25 cellular contexts compared by ENCODE assay signal in the genomic region with DNA sequence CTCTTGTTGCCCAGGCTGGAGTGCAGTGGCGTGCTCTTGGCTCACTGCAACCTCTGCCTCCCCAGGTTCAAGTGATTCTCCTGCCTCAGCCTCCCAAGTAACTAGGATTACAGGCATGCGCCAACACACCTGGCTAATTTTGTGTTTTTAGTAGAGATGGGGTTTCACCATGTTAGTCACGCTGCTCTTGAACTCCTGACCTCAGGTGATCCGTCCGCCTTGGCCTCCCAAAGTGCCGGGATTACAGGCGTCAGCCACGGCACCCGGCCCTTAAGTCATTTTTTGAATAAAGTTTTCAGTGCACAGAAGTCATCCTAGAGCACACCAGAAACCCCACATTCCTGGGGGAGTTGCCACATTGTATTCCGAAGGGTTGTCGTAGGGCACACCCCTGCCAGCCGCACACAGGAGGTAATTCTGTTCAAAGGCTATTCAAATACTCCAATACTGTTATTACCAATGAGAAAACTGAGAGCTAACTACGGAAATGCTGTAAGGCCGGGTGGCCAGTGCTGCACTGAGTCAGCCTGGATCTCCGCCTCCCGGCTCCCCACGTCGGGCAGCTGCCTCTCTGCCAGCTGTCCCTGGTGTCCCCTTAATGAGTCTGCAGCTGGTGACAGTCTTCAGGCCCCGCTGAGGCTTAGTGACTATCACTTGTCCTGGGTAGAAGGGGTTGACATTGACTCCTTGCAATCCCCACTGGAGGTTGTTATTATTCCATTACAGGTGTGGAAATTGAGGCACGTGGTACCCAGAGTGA. TPM values are rescaled to one million over a fixed set of nuclear protein-coding genes. Genes with fewer than 3 reads are reported as not detected.
A peak's percentile ranks its signal among the peaks of the same experiment; 100 is the strongest.
DNase-seq lines count a peak whose midpoint lies in the region; ATAC-seq and TF ChIP-seq lines count a peak whose summit lies in the region.
"Had no signal": no experiment of that assay in that cellular context is flagged by ENCODE, and none has a peak within 500 bp of the region (broad histone marks: within the 10 kb centered on the region; RNA-seq: fewer than 3 reads in every experiment).

No MANE protein-coding gene starts in this region.

- CTCF ChIA-PET in WTC11 (lab: Charles Lee), result interaction anchor here (1.2 to 1.5 kb wide), 2 partner anchors 13 to 138 kb away, joined by 4 read pairs; no protein-coding TSS in a partner anchor

- no peaks in the 10 kb centered on the region; the same call in 1 of the 2 replicates for H3K4me1 Mint-ChIP-seq in WTC11
- H3K4me1 Mint-ChIP-seq in stimulated activated memory B cell treated with anti-CD40 and anti-IgM and Interleukin-4, amounts not matched to agents 10 μg/mL and 1 μg/mL and 100 μg/mL, for 72 hours, result peaks cover 28% of the 10 kb centered on the region
- H3K4me1 Mint-ChIP-seq: immature natural killer cell, mesothelial cell of epicardium, natural killer cell had no signal

- POLR2A ChIA-PET in WTC11 (lab: Charles Lee), result no interaction called here

- H3K36me3 Mint-ChIP-seq in WTC11, result no peaks in the 10 kb centered on the region
- no peaks in the 10 kb centered on the region for H3K36me3 Mint-ChIP-seq in stimulated activated memory B cell treated with anti-CD40 and anti-IgM and Interleukin-4, amounts not matched to agents 10 μg/mL and 1 μg/mL and 100 μg/mL, for 72 hours
- H3K36me3 Mint-ChIP-seq: activated naive CD4-positive, alpha-beta T cell treated with anti-CD3 and anti-CD28 coated beads, Interleukin-2, amount 50 U/mL, for 72 hours; immature natural killer cell; mesothelial cell of epicardium; natural killer cell had no signal

- no peak for ATAC-seq in WTC11
- no peak for ATAC-seq in stimulated activated memory B cell treated with anti-CD40 and anti-IgM and Interleukin-4, amounts not matched to agents 10 μg/mL and 1 μg/mL and 100 μg/mL, for 72 hours
- ATAC-seq in HG02759 (IDR thresholded peaks at IDR 0.05; ENCODE audit: unreplicated experiment), result no peak
- ATAC-seq: activated naive CD4-positive, alpha-beta T cell treated with anti-CD3 and anti-CD28 coated beads, Interleukin-2, amount 50 U/mL, for 72 hours; left ventricle myocardium superior; natural killer cell; right cardiac atrium had no signal

- DNase-seq in NCI-H524 (lab: John Stamatoyannopoulos, UW) (peak; percentile 62 to 79), NCI-H524 treated with DMSO at 0.1 percent for 48 hours (lab: John Stamatoyannopoulos, UW) (no peak), NCI-H774 (lab: John Stamatoyannopoulos, UW) (peak; percentile 30), WTC11 (ENCODE audit: low spot score) (no peak), hepatic stellate cell (ENCODE audit: low spot score) (no peak)
- DNase-seq in activated CD4-positive, alpha-beta T cell treated with anti-CD3 and anti-CD28 coated beads for 48 hours, result no peak
- DNase-seq: activated CD4-positive, alpha-beta T cell treated with anti-CD3 and anti-CD28 coated beads, Interleukin-2, amount 50 U/mL, for 1 hour; aorta; GM23248; immature natural killer cell; KG1; left ventricle myocardium superior; natural killer cell; NCI-H1694 treated with DMSO at 0.1 percent for 48 hours; right cardiac atrium; stimulated activated CD4-positive, alpha-beta T cell treated with anti-CD3 and anti-CD28 coated beads, Interleukin-12 subunit alpha, Interleukin-12 subunit beta, amount 100 ng/mL, for 4 hours; stimulated activated CD4-positive, alpha-beta T cell treated with anti-CD3 and anti-CD28 coated beads, Interleukin-4, amount 100 ng/mL, for 4 hours; stimulated activated naive CD4-positive, alpha-beta T cell treated with Interleukin-2 at 50 U/mL for 16 hours; T-helper 2 cell; testis; uterus had no signal

- no peak overlapping the region for H3K4me3 Mint-ChIP-seq in WTC11
- no peak overlapping the region for H3K4me3 Mint-ChIP-seq in stimulated activated memory B cell treated with anti-CD40 and anti-IgM and Interleukin-4, amounts not matched to agents 10 μg/mL and 1 μg/mL and 100 μg/mL, for 72 hours
- H3K4me3 Mint-ChIP-seq: immature natural killer cell, mesothelial cell of epicardium, natural killer cell had no signal

- TF ChIP-seq CTCF in WTC11 (IDR thresholded peaks at IDR 0.05), result no peak

- no peaks in the 10 kb centered on the region for H3K9me3 Mint-ChIP-seq in WTC11
- H3K9me3 Mint-ChIP-seq in stimulated activated memory B cell treated with anti-CD40 and anti-IgM and Interleukin-4, amounts not matched to agents 10 μg/mL and 1 μg/mL and 100 μg/mL, for 72 hours, result no peaks in the 10 kb centered on the region
- H3K9me3 Mint-ChIP-seq: activated naive CD4-positive, alpha-beta T cell treated with anti-CD3 and anti-CD28 coated beads, Interleukin-2, amount 50 U/mL, for 72 hours; immature natural killer cell; mesothelial cell of epicardium; natural killer cell had no signal

- no peaks in the 10 kb centered on the region for H3K27me3 Mint-ChIP-seq in WTC11 (ENCODE audit: low read depth)
- no peaks in the 10 kb centered on the region for H3K27me3 Mint-ChIP-seq in stimulated activated memory B cell treated with anti-CD40 and anti-IgM and Interleukin-4, amounts not matched to agents 10 μg/mL and 1 μg/mL and 100 μg/mL, for 72 hours

- H3K27ac Mint-ChIP-seq in WTC11, result peak overlapping the region; percentile 57; the same call in 1 of the 2 replicates
- peak overlapping the region; percentile 42 for H3K27ac Mint-ChIP-seq in stimulated activated memory B cell treated with anti-CD40 and anti-IgM and Interleukin-4, amounts not matched to agents 10 μg/mL and 1 μg/mL and 100 μg/mL, for 72 hours
- H3K27ac Mint-ChIP-seq: activated naive CD4-positive, alpha-beta T cell treated with anti-CD3 and anti-CD28 coated beads, Interleukin-2, amount 50 U/mL, for 72 hours; immature natural killer cell; mesothelial cell of epicardium; natural killer cell had no signal

TF ChIP-seq in WTC11, 78 proteins besides CTCF, POLR2A, EP300 and RAD21:
- TF ChIP-seq FOXJ3 (CRISPR knock-in tag; IDR thresholded peaks at IDR 0.05; ENCODE audit: borderline replicate concordance) (no peak), TCF7 (CRISPR knock-in tag; IDR thresholded peaks at IDR 0.05; ENCODE audit: low read depth) (no peak), HMGA2 (CRISPR knock-in tag; IDR thresholded peaks at IDR 0.05) (no peak), FOXK1 (CRISPR knock-in tag; IDR thresholded peaks at IDR 0.05) (no peak), GABPB1 (CRISPR knock-in tag; IDR thresholded peaks at IDR 0.05) (no peak), EMX1 (CRISPR knock-in tag; IDR thresholded peaks at IDR 0.05) (no peak), ZNF138 (CRISPR knock-in tag; conservative IDR thresholded peaks at IDR 0.05) (no peak), TEAD1 (CRISPR knock-in tag; IDR thresholded peaks at IDR 0.05) (no peak), ZNF219 (CRISPR knock-in tag; IDR thresholded peaks at IDR 0.05; ENCODE audit: borderline replicate concordance) (no peak), ZBTB21 (CRISPR knock-in tag; IDR thresholded peaks at IDR 0.05; ENCODE audit: borderline replicate concordance) (no peak), RELA (CRISPR knock-in tag; IDR thresholded peaks at IDR 0.05; ENCODE audit: borderline replicate concordance) (no peak), JUN (CRISPR knock-in tag; IDR thresholded peaks at IDR 0.05) (no peak)
- TF ChIP-seq, protein P1, sequence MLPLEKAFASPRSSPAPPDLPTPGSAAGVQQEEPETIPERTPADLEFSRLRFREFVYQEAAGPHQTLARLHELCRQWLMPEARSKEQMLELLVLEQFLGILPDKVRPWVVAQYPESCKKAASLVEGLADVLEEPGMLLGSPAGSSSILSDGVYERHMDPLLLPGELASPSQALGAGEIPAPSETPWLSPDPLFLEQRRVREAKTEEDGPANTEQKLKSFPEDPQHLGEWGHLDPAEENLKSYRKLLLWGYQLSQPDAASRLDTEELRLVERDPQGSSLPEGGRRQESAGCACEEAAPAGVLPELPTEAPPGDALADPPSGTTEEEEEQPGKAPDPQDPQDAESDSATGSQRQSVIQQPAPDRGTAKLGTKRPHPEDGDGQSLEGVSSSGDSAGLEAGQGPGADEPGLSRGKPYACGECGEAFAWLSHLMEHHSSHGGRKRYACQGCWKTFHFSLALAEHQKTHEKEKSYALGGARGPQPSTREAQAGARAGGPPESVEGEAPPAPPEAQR (CRISPR knock-in tag; IDR thresholded peaks at IDR 0.05), result no peak
- TF ChIP-seq, protein P2, sequence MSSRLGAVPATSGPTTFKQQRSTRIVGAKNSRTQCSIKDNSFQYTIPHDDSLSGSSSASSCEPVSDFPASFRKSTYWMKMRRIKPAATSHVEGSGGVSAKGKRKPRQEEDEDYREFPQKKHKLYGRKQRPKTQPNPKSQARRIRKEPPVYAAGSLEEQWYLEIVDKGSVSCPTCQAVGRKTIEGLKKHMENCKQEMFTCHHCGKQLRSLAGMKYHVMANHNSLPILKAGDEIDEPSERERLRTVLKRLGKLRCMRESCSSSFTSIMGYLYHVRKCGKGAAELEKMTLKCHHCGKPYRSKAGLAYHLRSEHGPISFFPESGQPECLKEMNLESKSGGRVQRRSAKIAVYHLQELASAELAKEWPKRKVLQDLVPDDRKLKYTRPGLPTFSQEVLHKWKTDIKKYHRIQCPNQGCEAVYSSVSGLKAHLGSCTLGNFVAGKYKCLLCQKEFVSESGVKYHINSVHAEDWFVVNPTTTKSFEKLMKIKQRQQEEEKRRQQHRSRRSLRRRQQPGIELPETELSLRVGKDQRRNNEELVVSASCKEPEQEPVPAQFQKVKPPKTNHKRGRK (CRISPR knock-in tag; IDR thresholded peaks at IDR 0.05; ENCODE audit: borderline replicate concordance), result no peak
- TF ChIP-seq, protein P3, sequence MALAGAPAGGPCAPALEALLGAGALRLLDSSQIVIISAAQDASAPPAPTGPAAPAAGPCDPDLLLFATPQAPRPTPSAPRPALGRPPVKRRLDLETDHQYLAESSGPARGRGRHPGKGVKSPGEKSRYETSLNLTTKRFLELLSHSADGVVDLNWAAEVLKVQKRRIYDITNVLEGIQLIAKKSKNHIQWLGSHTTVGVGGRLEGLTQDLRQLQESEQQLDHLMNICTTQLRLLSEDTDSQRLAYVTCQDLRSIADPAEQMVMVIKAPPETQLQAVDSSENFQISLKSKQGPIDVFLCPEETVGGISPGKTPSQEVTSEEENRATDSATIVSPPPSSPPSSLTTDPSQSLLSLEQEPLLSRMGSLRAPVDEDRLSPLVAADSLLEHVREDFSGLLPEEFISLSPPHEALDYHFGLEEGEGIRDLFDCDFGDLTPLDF (CRISPR knock-in tag; IDR thresholded peaks at IDR 0.05), result no peak
- TF ChIP-seq, protein P4, sequence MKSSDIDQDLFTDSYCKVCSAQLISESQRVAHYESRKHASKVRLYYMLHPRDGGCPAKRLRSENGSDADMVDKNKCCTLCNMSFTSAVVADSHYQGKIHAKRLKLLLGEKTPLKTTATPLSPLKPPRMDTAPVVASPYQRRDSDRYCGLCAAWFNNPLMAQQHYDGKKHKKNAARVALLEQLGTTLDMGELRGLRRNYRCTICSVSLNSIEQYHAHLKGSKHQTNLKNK (CRISPR knock-in tag; IDR thresholded peaks at IDR 0.05), result no peak

RNA-seq across cellular contexts. Expression of a gene that starts 8.6 kb away (rescaled TPM):
- total RNA-seq in WTC11 (2021), result 74.1 to 80.7 TPM (median 79.4 TPM) in 3 replicates

RNA-seq across cellular contexts. Expression of a gene that starts 26.4 kb away (rescaled TPM):
- total RNA-seq in WTC11 (2021), result 48.1 to 49.7 TPM (median 48.4 TPM) in 3 replicates

RNA-seq across cellular contexts. Expression of a gene that starts 53.0 kb away (rescaled TPM):
- total RNA-seq in WTC11 (2021), result 0.33 to 0.76 TPM (median 0.41 TPM) in 3 replicates

Comparison
In these comparisons a context has a peak if more than half of its experiments do, and no peak if none do; other contexts are left out.
1. DNase-seq: peak in NCI-H524 (2 of 2) and NCI-H774 (single experiment); none in NCI-H524 treated with DMSO at 0.1 percent for 48 hours (single experiment), WTC11 (single experiment), activated CD4-positive, alpha-beta T cell treated with anti-CD3 and anti-CD28 coated beads for 48 hours (single experiment) and hepatic stellate cell (single experiment).